Comparison of ENCODE assay signal across 21 cellular contexts in genomic region chr19:17259118-17259780, GRCh38. TPM values are rescaled to one million over a fixed set of nuclear protein-coding genes. Genes with fewer than 3 reads are reported as not detected.
"Had no signal": no experiment of that assay in that cellular context is flagged by ENCODE, and none has a peak within 500 bp of the region (broad histone marks: within the 10 kb centered on the region; RNA-seq: fewer than 3 reads in every experiment).

No MANE protein-coding gene starts in this region.

- H3K4me3 ChIP-seq: gastroesophageal sphincter, hepatocyte, left ventricle myocardium inferior, prostate gland, smooth muscle cell, suprapubic skin had no signal

- H3K27me3 ChIP-seq: gastroesophageal sphincter, hepatocyte, suprapubic skin had no signal

- H3K79me2 ChIP-seq: hepatocyte had no signal

- H3K4me1 ChIP-seq: gastroesophageal sphincter, prostate gland, suprapubic skin had no signal

- H3K36me3 ChIP-seq: prostate gland, suprapubic skin had no signal

- H3K9me3 ChIP-seq: prostate gland, suprapubic skin had no signal

- DNase-seq: activated CD4-positive, alpha-beta T cell treated with anti-CD3 and anti-CD28 coated beads for 4 hours; activated CD8-positive, alpha-beta memory T cell treated with anti-CD3 and anti-CD28 coated beads, Interleukin-2, amount 50 U/mL, for 4 hours; activated CD8-positive, alpha-beta T cell treated with anti-CD3 and anti-CD28 coated beads, Interleukin-2, amount 10 ng/mL, durations not matched to agents 7 days and 5 days; activated gamma-delta T cell; activated T-cell treated with anti-CD3 and anti-CD28 coated beads, Interleukin-2, amount 50 U/mL, for 48 hours; amygdala; dermis blood vessel endothelial cell; effector memory CD8-positive, alpha-beta T cell; erythroblast; left ventricle myocardium inferior; occipital lobe; stimulated activated CD4-positive, alpha-beta T cell treated with anti-CD3 and anti-CD28 coated beads, Interleukin-4, amount 100 ng/mL, for 4 hours; stimulated activated CD8-positive, alpha-beta memory T cell treated with anti-CD3 and anti-CD28 coated beads, Interleukin-4, amount 100 ng/mL, for 48 hours; T-helper 17 cell; trophoblast cell had no signal

- H3K27ac ChIP-seq: gastroesophageal sphincter, hepatocyte, left ventricle myocardium inferior, prostate gland, suprapubic skin had no signal

- H3K4me2 ChIP-seq: hepatocyte, smooth muscle cell had no signal

- H2AFZ ChIP-seq: hepatocyte had no signal

RNA-seq across cellular contexts. Expression of gene USHBP1, which starts 5.3 kb away (rescaled TPM):
- total RNA-seq: activated CD8-positive, alpha-beta T cell treated with anti-CD3 and anti-CD28 coated beads, Interleukin-2, amount 10 ng/mL, durations not matched to agents 7 days and 5 days; bronchial epithelial cell; hepatocyte; smooth muscle cell had no signal
- polyA plus RNA-seq: smooth muscle cell had no signal
